Comparison of ENCODE assay signal across 8 cellular contexts in genomic region chr17:3002538-3003301, GRCh38.
DNase-seq lines count a peak whose midpoint lies in the region; ATAC-seq and TF ChIP-seq lines count a peak whose summit lies in the region.

No MANE protein-coding gene starts in this region.

- no peaks in the 10 kb centered on the region for H3K79me2 ChIP-seq in OCI-LY1 (ENCODE audit: insufficient read depth, low read length)

- TF ChIP-seq CTCF in OCI-LY1 (IDR thresholded peaks at IDR 0.05; ENCODE audit: low read length) (no peak), lower lobe of right lung (IDR thresholded peaks at IDR 0.05) (no peak)

- H3K4me3 ChIP-seq in OCI-LY1 (ENCODE audit: low read depth, low read length, poor library complexity, severe bottlenecking): peak overlapping the region; percentile 12
- no peak overlapping the region for H3K4me3 ChIP-seq in lower lobe of right lung

- intact Hi-C loops in lower lobe of right lung (cut with DNase I): no loop called here

- H3K36me3 ChIP-seq in OCI-LY1 (ENCODE audit: insufficient read depth, low read length): no peaks in the 10 kb centered on the region
- no peaks in the 10 kb centered on the region for H3K36me3 ChIP-seq in lower lobe of right lung

- H3K9ac ChIP-seq in OCI-LY1 (ENCODE audit: low read length): peak overlapping the region; percentile 36; the same call in 1 of the 2 replicates

- H3K4me1 ChIP-seq in OCI-LY1 (ENCODE audit: insufficient read depth, low read length, severe bottlenecking): peaks cover 37% of the 10 kb centered on the region
- peaks cover 27% of the 10 kb centered on the region for H3K4me1 ChIP-seq in lower lobe of right lung

- peak; percentile 54 for ATAC-seq in HG02763 (IDR thresholded peaks at IDR 0.05; ENCODE audit: unreplicated experiment)
- peak in 1 of 2 donors; percentile 7 for ATAC-seq in lower lobe of right lung

- no peak overlapping the region for H2AFZ ChIP-seq in OCI-LY1 (ENCODE audit: low read length)

- H3K9me3 ChIP-seq in OCI-LY1 (ENCODE audit: low read length): no peaks in the 10 kb centered on the region
- H3K9me3 ChIP-seq in lower lobe of right lung: no peaks in the 10 kb centered on the region

- DNase-seq in SIG-M5 treated with dmso at 0.1 percent for 504 hours (lab: John Stamatoyannopoulos, UW; ENCODE audit: unreplicated experiment) (peak; percentile 28), SIG-M5 (lab: John Stamatoyannopoulos, UW) (no peak), lower lobe of right lung (peak; percentile 50), HK-2 (ENCODE audit: unreplicated experiment) (no peak), hippocampal formation (lab: John Stamatoyannopoulos, UW) (no peak)
- DNase-seq in activated CD4-positive, CD25-positive, alpha-beta regulatory T cell treated with anti-CD3 and anti-CD28 coated beads, Interleukin-2, amount 50 U/mL, for 72 hours: no peak

- no peaks in the 10 kb centered on the region; the same call in 1 of the 2 replicates for H3K27me3 ChIP-seq in OCI-LY1 (ENCODE audit: insufficient read depth, low read length)
- H3K27me3 ChIP-seq in lower lobe of right lung (ENCODE audit: low read depth): no peaks in the 10 kb centered on the region

- H3F3A ChIP-seq in OCI-LY1 (ENCODE audit: insufficient read depth, low read length): no peaks in the 10 kb centered on the region

- H3K4me2 ChIP-seq in OCI-LY1 (ENCODE audit: low read length): peak overlapping the region; percentile 33

- H4K20me1 ChIP-seq in OCI-LY1 (ENCODE audit: insufficient read depth, low read length): no peaks in the 10 kb centered on the region

- no peaks in the 10 kb centered on the region for H3K9me2 ChIP-seq in OCI-LY1 (ENCODE audit: low read depth, low read length)

- H3K27ac ChIP-seq in OCI-LY1 (ENCODE audit: low read depth, low read length, poor library complexity, severe bottlenecking) (peak overlapping the region; percentile 93), lower lobe of right lung (peak overlapping the region; percentile 82)

Comparison
In these comparisons a context has a peak if more than half of its experiments do, and no peak if none do; other contexts are left out.
1. DNase-seq: peak in SIG-M5 treated with dmso at 0.1 percent for 504 hours (single experiment) and lower lobe of right lung (single experiment); none in SIG-M5 (single experiment), HK-2 (single experiment), hippocampal formation (0 of 2) and activated CD4-positive, CD25-positive, alpha-beta regulatory T cell treated with anti-CD3 and anti-CD28 coated beads, Interleukin-2, amount 50 U/mL, for 72 hours (single experiment).